Comparison of ENCODE assay signal across 22 cellular contexts in genomic region chr7:127928222-127928621, GRCh38.
DNase-seq lines count a peak whose midpoint lies in the region; ATAC-seq and TF ChIP-seq lines count a peak whose summit lies in the region.
"Had no signal": no experiment of that assay in that cellular context is flagged by ENCODE, and none has a peak within 500 bp of the region (broad histone marks: within the 10 kb centered on the region; RNA-seq: fewer than 3 reads in every experiment).

No MANE protein-coding gene starts in this region.

- peak overlapping the region; percentile 63 for H3K4me2 ChIP-seq in OCI-LY7 (ENCODE audit: low read length)
- H3K4me2 ChIP-seq: SK-N-SH had no signal

- TF ChIP-seq CTCF in OCI-LY7 (conservative IDR thresholded peaks at IDR 0.05; ENCODE audit: low read length) (no peak), endodermal cell (conservative IDR thresholded peaks at IDR 0.05) (no peak)

- DNase-seq in activated naive CD4-positive, alpha-beta T cell treated with Interleukin-2 at 50 U/mL for 16 hours, result no peak
- DNase-seq in OCI-LY7 (ENCODE audit: low spot score), result no peak
- no peak for DNase-seq in endodermal cell
- DNase-seq in NCI-H1417 treated with DMSO at 0.1 percent for 48 hours (lab: John Stamatoyannopoulos, UW), result no peak
- no peak for DNase-seq in activated effector memory CD4-positive, alpha-beta T cell treated with Interleukin-2 at 50 U/mL for 16 hours
- DNase-seq: BE2C; CD4-positive, CD25-positive, alpha-beta regulatory T cell; DMS53; HCEC 1CT; KBM-7; MG63; NCI-H1694; NCI-H2029 treated with DMSO at 0.1 percent for 48 hours; NCI-H446 treated with DMSO at 0.1 percent for 48 hours; NCI-H526; SK-N-SH; SW 1271 had no signal

- H3K79me2 ChIP-seq in OCI-LY7 (ENCODE audit: insufficient read depth, low read depth, low read length), result no peaks in the 10 kb centered on the region

- POLR2A ChIA-PET in OCI-LY7 (lab: Charles Lee), result interaction anchor here (0.6 to 4.4 kb wide), 9 partner anchors 11 to 326 kb away, joined by 3 to 24 read pairs (median 3); no protein-coding TSS in a partner anchor

- H3K27ac Mint-ChIP-seq in activated naive CD4-positive, alpha-beta T cell treated with anti-CD3 and anti-CD28 coated beads, Interleukin-2, amount 50 U/mL, for 24 hours, result peak overlapping the region; percentile 70
- peak overlapping the region; percentile 62 for H3K27ac Mint-ChIP-seq in endodermal cell

- peaks cover 12% of the 10 kb centered on the region for H3K4me1 Mint-ChIP-seq in activated naive CD4-positive, alpha-beta T cell treated with anti-CD3 and anti-CD28 coated beads, Interleukin-2, amount 50 U/mL, for 24 hours
- peaks cover 13% of the 10 kb centered on the region for H3K4me1 Mint-ChIP-seq in endodermal cell

- no peaks in the 10 kb centered on the region for H3K9me2 ChIP-seq in OCI-LY7 (ENCODE audit: insufficient read depth, low read length)
- H3K9me2 ChIP-seq: SK-N-SH had no signal

- no peak overlapping the region for H3K4me3 ChIP-seq in OCI-LY7 (ENCODE audit: low read depth, low read length, poor library complexity, severe bottlenecking)
- H3K4me3 ChIP-seq in endodermal cell (ENCODE audit: low read length), result no peak overlapping the region
- H3K4me3 ChIP-seq: MG63 had no signal

- no peaks in the 10 kb centered on the region for H3K27me3 Mint-ChIP-seq in activated naive CD4-positive, alpha-beta T cell treated with anti-CD3 and anti-CD28 coated beads, Interleukin-2, amount 50 U/mL, for 24 hours
- no peaks in the 10 kb centered on the region for H3K27me3 Mint-ChIP-seq in endodermal cell (ENCODE audit: insufficient read depth)
- H3K27me3 Mint-ChIP-seq: CD4-positive, CD25-positive, alpha-beta regulatory T cell had no signal

- H3K4me1 ChIP-seq in OCI-LY7 (ENCODE audit: insufficient read depth, low read length, poor library complexity, severe bottlenecking) (peaks cover 35% of the 10 kb centered on the region), endodermal cell (ENCODE audit: control insufficient read depth, insufficient read depth, low read length) (no peaks in the 10 kb centered on the region)

- no peak overlapping the region for H3K27ac ChIP-seq in OCI-LY7 (ENCODE audit: low read depth, low read length, poor library complexity, severe bottlenecking)
- no peak overlapping the region for H3K27ac ChIP-seq in endodermal cell (ENCODE audit: low read depth, low read length)
- H3K27ac ChIP-seq: 22Rv1 had no signal

- H3K9me3 ChIP-seq in OCI-LY7 (ENCODE audit: low read length) (no peaks in the 10 kb centered on the region), endodermal cell (ENCODE audit: control insufficient read depth, low read length) (peaks cover 17% of the 10 kb centered on the region)
- H3K9me3 ChIP-seq: BE2C, MG63 had no signal

- no peak overlapping the region for H3K4me3 Mint-ChIP-seq in activated naive CD4-positive, alpha-beta T cell treated with anti-CD3 and anti-CD28 coated beads, Interleukin-2, amount 50 U/mL, for 24 hours
- H3K4me3 Mint-ChIP-seq in endodermal cell, result no peak overlapping the region
- H3K4me3 Mint-ChIP-seq: CD4-positive, CD25-positive, alpha-beta regulatory T cell had no signal

- WGBS in endodermal cell (ENCODE audit: insufficient coverage in 1 of 2, insufficient read length in 1 of 2), 2 experiments, result 84% methylated on average over 1 of the region's 3 CpGs; no CpG with 5 or more reads in 1 of the 2 experiments

- H3K9ac ChIP-seq in endodermal cell (ENCODE audit: extremely low read depth, low read length, poor library complexity, severe bottlenecking), result no peak overlapping the region
- H3K9ac ChIP-seq: SK-N-SH had no signal

- no TSS peak for BruUV-seq in OCI-LY7 (replicated peaks; lab: Mats Ljungman, UMichigan)

- peaks cover 35% of the 10 kb centered on the region for H3K36me3 Mint-ChIP-seq in activated naive CD4-positive, alpha-beta T cell treated with anti-CD3 and anti-CD28 coated beads, Interleukin-2, amount 50 U/mL, for 24 hours
- H3K36me3 Mint-ChIP-seq in endodermal cell (ENCODE audit: low read depth), result peaks cover 35% of the 10 kb centered on the region

- no peak overlapping the region for H2AFZ ChIP-seq in OCI-LY7 (ENCODE audit: low read length)

- intact Hi-C loops in OCI-LY7 (cut with micrococcal nuclease; ENCODE audit: unreplicated experiment), result no loop called here

- CTCF ChIA-PET in OCI-LY7 (lab: Charles Lee; ENCODE audit: unreplicated experiment), result interaction anchor here (0.5 to 1.0 kb wide), 3 partner anchors 13 to 76 kb away, joined by 3 to 4 read pairs (median 3); no protein-coding TSS in a partner anchor

- ATAC-seq in GM21515 (IDR thresholded peaks at IDR 0.05; ENCODE audit: unreplicated experiment), result no peak
- no peak for ATAC-seq in HG02588 (IDR thresholded peaks at IDR 0.05; ENCODE audit: unreplicated experiment)
- ATAC-seq: HepG2 had no signal

- peaks cover 8% of the 10 kb centered on the region; the same call in 1 of the 2 replicates for H4K20me1 ChIP-seq in OCI-LY7 (ENCODE audit: insufficient read depth, low read length)

- H3K9me3 Mint-ChIP-seq in activated naive CD4-positive, alpha-beta T cell treated with anti-CD3 and anti-CD28 coated beads, Interleukin-2, amount 50 U/mL, for 24 hours, result no peaks in the 10 kb centered on the region
- no peaks in the 10 kb centered on the region for H3K9me3 Mint-ChIP-seq in endodermal cell
- H3K9me3 Mint-ChIP-seq: CD4-positive, CD25-positive, alpha-beta regulatory T cell had no signal

- H3K27me3 ChIP-seq in endodermal cell (ENCODE audit: control insufficient read depth, insufficient read depth, low read length, poor library complexity, severe bottlenecking), result no peaks in the 10 kb centered on the region
- H3K27me3 ChIP-seq: BE2C, MG63 had no signal

- H3K36me3 ChIP-seq in OCI-LY7 (ENCODE audit: insufficient read depth, low read length) (peaks cover 43% of the 10 kb centered on the region), endodermal cell (ENCODE audit: control insufficient read depth, insufficient read depth, low read length) (peaks cover 44% of the 10 kb centered on the region)
